10 cellular contexts compared by ENCODE assay signal in genomic region chr21:45543710-45544448, GRCh38. TPM values are rescaled to one million over a fixed set of nuclear protein-coding genes. Genes with fewer than 3 reads are reported as not detected.
DNase-seq lines count a peak whose midpoint lies in the region; ATAC-seq and TF ChIP-seq lines count a peak whose summit lies in the region.
"Had no signal": no experiment of that assay in that cellular context is flagged by ENCODE, and none has a peak within 500 bp of the region (broad histone marks: within the 10 kb centered on the region; RNA-seq: fewer than 3 reads in every experiment).

No MANE protein-coding gene starts in this region.

- H3K4me1 ChIP-seq in DND-41 (ENCODE audit: insufficient read depth, low read length) (peaks cover 39% of the 10 kb centered on the region), SJCRH30 (peaks cover 8% of the 10 kb centered on the region; the same call in 1 of the 2 replicates)

- 0 out of 2 replicates have a peak overlapping the region, but pooled peaks have one; percentile 16 for H3K9ac ChIP-seq in DND-41 (ENCODE audit: low read depth, low read length)

- peak overlapping the region; percentile 72; the same call in 1 of the 2 replicates for H3K4me2 ChIP-seq in DND-41 (ENCODE audit: insufficient read depth, low read length)

- no peak overlapping the region for H2AFZ ChIP-seq in DND-41 (ENCODE audit: low read depth, low read length)

- H3K36me3 ChIP-seq in DND-41 (ENCODE audit: insufficient read depth, low read length) (peaks cover 28% of the 10 kb centered on the region), SJCRH30 (no peaks in the 10 kb centered on the region)

- H3K27ac ChIP-seq in DND-41 (ENCODE audit: low read length) = no peak overlapping the region
- H3K27ac ChIP-seq in SJCRH30 = no peak overlapping the region
- H3K27ac ChIP-seq in coronary artery = no peak overlapping the region

- H3K27me3 ChIP-seq in DND-41 (ENCODE audit: insufficient read depth, low read length, poor library complexity) (no peaks in the 10 kb centered on the region), SJCRH30 (peaks cover 5% of the 10 kb centered on the region; the same call in 1 of the 2 replicates)

- DNase-seq in DND-41 = peak; percentile 8
- peak; percentile 54 to 77 for DNase-seq in SJCRH30
- DNase-seq in coronary artery (ENCODE audit: low spot score) = peak; percentile 68
- DNase-seq in omental fat pad (ENCODE audit: low spot score) = peak; percentile 7
- no peak for DNase-seq in NCI-H2227 (lab: John Stamatoyannopoulos, UW; ENCODE audit: unreplicated experiment)
- DNase-seq in NCI-H2081 treated with DMSO at 0.1 percent for 48 hours (lab: John Stamatoyannopoulos, UW) = no peak
- no peak for DNase-seq in SIG-M5 (lab: John Stamatoyannopoulos, UW)
- DNase-seq: cortex of kidney, NCI-H2227 treated with DMSO at 0.1 percent for 48 hours had no signal

- TF ChIP-seq CTCF in DND-41 (IDR thresholded peaks at IDR 0.05; ENCODE audit: borderline replicate concordance, extremely low read depth, low read length, poor library complexity, severe bottlenecking) (no peak), coronary artery (IDR thresholded peaks at IDR 0.05) (no peak), omental fat pad (IDR thresholded peaks at IDR 0.05) (no peak)

- H3K9me3 ChIP-seq in DND-41 (ENCODE audit: insufficient read depth, low read length, severe bottlenecking) (no peaks in the 10 kb centered on the region), SJCRH30 (replicated peaks) (no peaks in the 10 kb centered on the region)

- H3K79me2 ChIP-seq in DND-41 (ENCODE audit: insufficient read depth, low read length) = peaks cover 29% of the 10 kb centered on the region

- H3K4me3 ChIP-seq in DND-41 (ENCODE audit: low read depth in 1 of 2, low read length in 2 of 2) (no peak overlapping the region), SJCRH30 (peak overlapping the region; percentile 21), coronary artery (no peak overlapping the region)

- ATAC-seq in DND-41 (ENCODE audit: insufficient read depth, low read depth) = no peak
- ATAC-seq in omental fat pad (ENCODE audit: low FRiP score) = no peak
- no peak for ATAC-seq in HG03135 (IDR thresholded peaks at IDR 0.05; ENCODE audit: unreplicated experiment)

- H4K20me1 ChIP-seq in DND-41 (ENCODE audit: insufficient read depth, low read length) = peaks cover 28% of the 10 kb centered on the region

RNA-seq across cellular contexts. Expression of gene SLC19A1, which starts 1.6 kb away (rescaled TPM):
- 27.6 and 27.8 TPM in 2 replicates for total RNA-seq in SJCRH30 (2014; rRNA removed; shearing (Covaris generic))
- 10 to 100 TPM in 3 of 4 donors, 1 to 10 TPM in 1; 5.8 to 18.6 (median 14.6) TPM for total RNA-seq in omental fat pad

Comparison
In these comparisons a context has a peak if more than half of its experiments do, and no peak if none do; other contexts are left out.
1. DNase-seq: peak in DND-41 (single experiment), SJCRH30 (2 of 2), coronary artery (single experiment) and omental fat pad (single experiment); none in NCI-H2227 (single experiment), NCI-H2081 treated with DMSO at 0.1 percent for 48 hours (single experiment) and SIG-M5 (single experiment).